In genomic region chr6:84417261-84417660, GRCh38 we compare ENCODE assay signal across 23 cellular contexts.
A peak's percentile ranks its signal among the peaks of the same experiment; 100 is the strongest.
DNase-seq lines count a peak whose midpoint lies in the region; ATAC-seq and TF ChIP-seq lines count a peak whose summit lies in the region.
"Had no signal": no experiment of that assay in that cellular context is flagged by ENCODE, and none has a peak within 500 bp of the region (broad histone marks: within the 10 kb centered on the region; RNA-seq: fewer than 3 reads in every experiment).

No MANE protein-coding gene starts in this region.

- in situ Hi-C loops in astrocyte of the spinal cord (cut with HindIII; ENCODE audit: low sequenced_read_pairs), result no loop called here

- DNase-seq in AG08395 (ENCODE audit: low spot score) (peak; percentile 38), HS-27A (ENCODE audit: low read depth) (peak; percentile 23), astrocyte of the spinal cord (ENCODE audit: low read depth, low spot score) (peak; percentile 76), foreskin fibroblast (peak; percentile 77 to 86), HK-2 (ENCODE audit: unreplicated experiment) (no peak), ureter (ENCODE audit: low spot score) (no peak)
- DNase-seq: activated CD4-positive, alpha-beta T cell treated with anti-CD3 and anti-CD28 coated beads, Interleukin-2, amount 50 U/mL, for 1 hour; CD8-positive, alpha-beta memory T cell; hippocampal formation; left ventricle myocardium superior; midbrain; natural killer cell; NCI-H1417; NCI-H2107; NCI-H510A treated with DMSO at 0.1 percent for 48 hours; NK-92 treated with Interleukin-12 subunit alpha and Interleukin-12 subunit beta, amount 100 ng/mL, for 24 hours; sigmoid colon; substantia nigra; WERI-Rb-1 had no signal

- ATAC-seq in GM18861 (IDR thresholded peaks at IDR 0.05; ENCODE audit: unreplicated experiment), result no peak
- no peak for ATAC-seq in GM21528 (IDR thresholded peaks at IDR 0.05; ENCODE audit: low FRiP score, unreplicated experiment)
- ATAC-seq: GM12878, HepG2, left ventricle myocardium superior, natural killer cell had no signal

- H3K4me3 ChIP-seq in astrocyte of the spinal cord (ENCODE audit: low read depth, low read length) (no peak overlapping the region), foreskin fibroblast (ENCODE audit: low read depth in 1 of 2, low read length in 2 of 2) (no peak overlapping the region)
- H3K4me3 ChIP-seq: GM12878, sigmoid colon had no signal

- TF ChIP-seq CTCF in astrocyte of the spinal cord (IDR thresholded peaks at IDR 0.05; ENCODE audit: low read depth, low read length) (no peak), foreskin fibroblast (IDR thresholded peaks at IDR 0.05; ENCODE audit: low read depth, low read length) (no peak)

Comparison
In these comparisons a context has a peak if more than half of its experiments do, and no peak if none do; other contexts are left out.
1. DNase-seq: peak in AG08395 (single experiment), HS-27A (single experiment), astrocyte of the spinal cord (single experiment) and foreskin fibroblast (2 of 2); none in HK-2 (single experiment) and ureter (single experiment).